ENCODE assay signal across 15 cellular contexts in genomic region chrX:24110049-24110448, GRCh38.
DNase-seq lines count a peak whose midpoint lies in the region; ATAC-seq lines count a peak whose summit lies in the region.
"Had no signal": no experiment of that assay in that cellular context is flagged by ENCODE, and none has a peak within 500 bp of the region (broad histone marks: within the 10 kb centered on the region; RNA-seq: fewer than 3 reads in every experiment).

No MANE protein-coding gene starts in this region.

- no peak for ATAC-seq in HG03457 (IDR thresholded peaks at IDR 0.05; ENCODE audit: unreplicated experiment)

- peak; percentile 7 for DNase-seq in DMS79 treated with DMSO at 0.1 percent for 48 hours (lab: John Stamatoyannopoulos, UW)
- no peak for DNase-seq in DMS79 (lab: John Stamatoyannopoulos, UW)
- DNase-seq in NCI-H748 (lab: John Stamatoyannopoulos, UW; ENCODE audit: unreplicated experiment), result peak; percentile 34
- no peak for DNase-seq in NCI-H748 treated with DMSO at 0.1 percent for 48 hours (lab: John Stamatoyannopoulos, UW)
- peak; percentile 46 for DNase-seq in NCI-H510A (lab: John Stamatoyannopoulos, UW)
- peak; percentile 64 for DNase-seq in left kidney (ENCODE audit: low read depth, low spot score)
- no peak for DNase-seq in OCI-M2 (lab: John Stamatoyannopoulos, UW; ENCODE audit: unreplicated experiment)
- DNase-seq: CD4-positive, alpha-beta T cell; GF-D8; GM23248; HCEC 1CT; OCI-M1; RPMI8226; SW 1271 had no signal

Comparison
In these comparisons a context has a peak if more than half of its experiments do, and no peak if none do; other contexts are left out.
1. DNase-seq: peak in DMS79 treated with DMSO at 0.1 percent for 48 hours (single experiment), NCI-H748 (single experiment), NCI-H510A (single experiment) and left kidney (single experiment); none in DMS79 (single experiment), NCI-H748 treated with DMSO at 0.1 percent for 48 hours (single experiment) and OCI-M2 (single experiment).